ENCODE assay signal across 13 cellular contexts in genomic region chr9:35069020-35069419, GRCh38. TPM values are rescaled to one million over a fixed set of nuclear protein-coding genes. Genes with fewer than 3 reads are reported as not detected.
DNase-seq lines count a peak whose midpoint lies in the region; ATAC-seq and TF ChIP-seq lines count a peak whose summit lies in the region.
"Had no signal": no experiment of that assay in that cellular context is flagged by ENCODE, and none has a peak within 500 bp of the region (broad histone marks: within the 10 kb centered on the region; RNA-seq: fewer than 3 reads in every experiment).

No MANE protein-coding gene starts in this region.

- POLR2A ChIA-PET in CD8-positive, alpha-beta T cell (lab: Charles Lee): no interaction called here

- CTCF ChIA-PET in CD8-positive, alpha-beta T cell (lab: Charles Lee): interaction anchor here (0.8 to 1.2 kb wide), 2 partner anchors 10 to 169 kb away, joined by 3 to 4 read pairs; partner anchors contain the start of gene FANCG

- peaks cover 46% of the 10 kb centered on the region for H3K36me3 Mint-ChIP-seq in CD8-positive, alpha-beta T cell

- peaks cover 30% of the 10 kb centered on the region for H3K36me3 ChIP-seq in CD8-positive, alpha-beta T cell (ENCODE audit: insufficient read depth, low read length)
- peaks cover 28% of the 10 kb centered on the region for H3K36me3 ChIP-seq in MM.1S (replicated peaks; ENCODE audit: insufficient read depth, low read length)
- peaks cover 26% of the 10 kb centered on the region for H3K36me3 ChIP-seq in endocrine pancreas (ENCODE audit: control insufficient read depth, insufficient read depth, low read length)
- peaks cover 48% of the 10 kb centered on the region for H3K36me3 ChIP-seq in osteoblast (ENCODE audit: insufficient read depth, low read length)

- H3K4me1 ChIP-seq in CD8-positive, alpha-beta T cell (ENCODE audit: insufficient read depth, low read length): peaks cover 49% of the 10 kb centered on the region
- peaks cover 27% of the 10 kb centered on the region for H3K4me1 ChIP-seq in MM.1S (ENCODE audit: low read length)
- H3K4me1 ChIP-seq in endocrine pancreas (ENCODE audit: control insufficient read depth, insufficient read depth, low read length): peaks cover 6% of the 10 kb centered on the region
- H3K4me1 ChIP-seq in osteoblast (ENCODE audit: insufficient read depth, low read length): peaks cover 20% of the 10 kb centered on the region

- no peak for ATAC-seq in CD8-positive, alpha-beta T cell
- ATAC-seq in HG02852 (IDR thresholded peaks at IDR 0.05; ENCODE audit: unreplicated experiment): no peak

- no peak overlapping the region for H3K27ac ChIP-seq in CD8-positive, alpha-beta T cell (ENCODE audit: low read depth, low read length)
- peak overlapping the region; percentile 98; the same call in 1 of the 2 replicates for H3K27ac ChIP-seq in MM.1S (ENCODE audit: low read length)
- H3K27ac ChIP-seq in osteoblast (ENCODE audit: low read depth, low read length): no peak overlapping the region
- H3K27ac ChIP-seq: HL-60, prostate gland had no signal

- H3K9me3 ChIP-seq in CD8-positive, alpha-beta T cell (ENCODE audit: low read length): no peaks in the 10 kb centered on the region
- H3K9me3 ChIP-seq in MM.1S (replicated peaks; ENCODE audit: insufficient read depth, low read length) (no peaks in the 10 kb centered on the region), endocrine pancreas (ENCODE audit: control insufficient read depth, low read length) (no peaks in the 10 kb centered on the region), osteoblast (ENCODE audit: low read depth, low read length) (no peaks in the 10 kb centered on the region)
- H3K9me3 ChIP-seq: prostate gland had no signal

- H3K79me2 ChIP-seq in MM.1S (ENCODE audit: low read length): peaks cover 82% of the 10 kb centered on the region
- H3K79me2 ChIP-seq in osteoblast (ENCODE audit: insufficient read depth, low read length): peaks cover 73% of the 10 kb centered on the region

- DNase-seq in CD8-positive, alpha-beta T cell: no peak
- no peak for DNase-seq in MM.1S
- no peak for DNase-seq in osteoblast (ENCODE audit: insufficient read length, low spot score, missing footprints)
- DNase-seq in SHP77 (lab: John Stamatoyannopoulos, UW): no peak
- DNase-seq in MV-4-11 (lab: John Stamatoyannopoulos, UW): no peak
- DNase-seq: activated CD8-positive, alpha-beta memory T cell treated with anti-CD3 and anti-CD28 coated beads, Interleukin-2, amount 50 U/mL, for 4 hours; caudate nucleus; DMS153; NCI-H774 had no signal

- no peak for TF ChIP-seq CTCF in CD8-positive, alpha-beta T cell (IDR thresholded peaks at IDR 0.05)
- no peak for TF ChIP-seq CTCF in MM.1S (IDR thresholded peaks at IDR 0.05; ENCODE audit: low read length)
- no peak for TF ChIP-seq CTCF in osteoblast (IDR thresholded peaks at IDR 0.05; ENCODE audit: extremely low read depth, low read depth, low read length)

- H2AFZ ChIP-seq in MM.1S (ENCODE audit: low read length) (no peak overlapping the region), osteoblast (ENCODE audit: low read length) (no peak overlapping the region)

- intact Hi-C loops in CD8-positive, alpha-beta T cell (cut with DNase I, micrococcal nuclease): loop anchor here in 1 of 2 experiments (1.0 kb wide), 1 partner anchor 37 kb away; no protein-coding TSS in a partner anchor

- no peaks in the 10 kb centered on the region for H3K27me3 Mint-ChIP-seq in CD8-positive, alpha-beta T cell (ENCODE audit: low read depth)

- H3K9me3 Mint-ChIP-seq in CD8-positive, alpha-beta T cell: no peaks in the 10 kb centered on the region

- no peaks in the 10 kb centered on the region for H3K9me2 ChIP-seq in MM.1S (replicated peaks; ENCODE audit: insufficient read depth, low read length)

- peaks cover 56% of the 10 kb centered on the region for H3K4me1 Mint-ChIP-seq in CD8-positive, alpha-beta T cell (ENCODE audit: low read depth)

- H3K27ac Mint-ChIP-seq in CD8-positive, alpha-beta T cell: peak overlapping the region; percentile 67

- H3K4me2 ChIP-seq in MM.1S (ENCODE audit: low read depth, low read length) (peak overlapping the region; percentile 97), osteoblast (ENCODE audit: insufficient read depth, low read length) (peak overlapping the region; percentile 79)

- peaks cover 61% of the 10 kb centered on the region for H3F3A ChIP-seq in MM.1S (ENCODE audit: insufficient read depth, low read length)

- H3K4me3 ChIP-seq in CD8-positive, alpha-beta T cell (ENCODE audit: low read depth, low read length): no peak overlapping the region
- H3K4me3 ChIP-seq in MM.1S (ENCODE audit: low read length): peak overlapping the region; percentile 83
- peak overlapping the region; percentile 30 for H3K4me3 ChIP-seq in endocrine pancreas (ENCODE audit: control insufficient read depth, insufficient read depth, low read length)
- no peak overlapping the region for H3K4me3 ChIP-seq in osteoblast (ENCODE audit: insufficient read depth, low read length)
- H3K4me3 ChIP-seq: prostate gland had no signal

- H4K20me1 ChIP-seq in MM.1S (ENCODE audit: insufficient read depth, low read length) (peaks cover 42% of the 10 kb centered on the region), osteoblast (ENCODE audit: insufficient read depth, low read length) (peaks cover 62% of the 10 kb centered on the region)

- no peaks in the 10 kb centered on the region for H3K27me3 ChIP-seq in CD8-positive, alpha-beta T cell (ENCODE audit: insufficient read depth, low read length)
- H3K27me3 ChIP-seq in MM.1S (replicated peaks; ENCODE audit: insufficient read depth, low read length) (no peaks in the 10 kb centered on the region), endocrine pancreas (ENCODE audit: control insufficient read depth, insufficient read depth, low read length) (no peaks in the 10 kb centered on the region), osteoblast (ENCODE audit: insufficient read depth, low read length) (no peaks in the 10 kb centered on the region)

- H3K9ac ChIP-seq in MM.1S (ENCODE audit: low read length) (peak overlapping the region; percentile 99; the same call in 1 of the 2 replicates), endocrine pancreas (ENCODE audit: control insufficient read depth, insufficient read depth, low read length) (peak overlapping the region; percentile 4)

- H3K4me3 Mint-ChIP-seq in CD8-positive, alpha-beta T cell: peak overlapping the region; percentile 53

RNA-seq across cellular contexts. Expression of gene VCP, which starts 3.4 kb away (rescaled TPM):
- total RNA-seq in CD8-positive, alpha-beta T cell: 100 to 1,000 TPM; 219 to 231 TPM
- 241 and 267 TPM in 2 replicates for total RNA-seq in osteoblast

RNA-seq across cellular contexts. Expression of gene FANCG, which starts 10.7 kb away (rescaled TPM):
- 10 to 100 TPM; 15.2 to 19.4 TPM for total RNA-seq in CD8-positive, alpha-beta T cell
- 10.9 and 11.5 TPM in 2 replicates for total RNA-seq in osteoblast

RNA-seq across cellular contexts. Expression of gene PIGO, which starts 27.4 kb away (rescaled TPM):
- 10 to 100 TPM; 15.1 to 16.4 TPM for total RNA-seq in CD8-positive, alpha-beta T cell
- 15.0 and 15.9 TPM in 2 replicates for total RNA-seq in osteoblast

RNA-seq across cellular contexts. Expression of gene STOML2, which starts 33.9 kb away (rescaled TPM):
- total RNA-seq in CD8-positive, alpha-beta T cell: 10 to 100 TPM; 30.5 to 31.3 TPM
- 130 and 140 TPM in 2 replicates for total RNA-seq in osteoblast

RNA-seq across cellular contexts. Expression of gene ATOSB, which starts 46.6 kb away (rescaled TPM):
- total RNA-seq in CD8-positive, alpha-beta T cell: 1 to 10 TPM; 2.2 to 2.4 TPM
- 31.1 and 32.1 TPM in 2 replicates for total RNA-seq in osteoblast

Comparison
In these comparisons a context has a peak if more than half of its experiments do, and no peak if none do; other contexts are left out.
1. H3K4me3 ChIP-seq: peak in MM.1S (single experiment) and endocrine pancreas (single experiment); none in CD8-positive, alpha-beta T cell (single experiment) and osteoblast (single experiment).